ENCODE assay signal across 12 cellular contexts in the genomic region with DNA sequence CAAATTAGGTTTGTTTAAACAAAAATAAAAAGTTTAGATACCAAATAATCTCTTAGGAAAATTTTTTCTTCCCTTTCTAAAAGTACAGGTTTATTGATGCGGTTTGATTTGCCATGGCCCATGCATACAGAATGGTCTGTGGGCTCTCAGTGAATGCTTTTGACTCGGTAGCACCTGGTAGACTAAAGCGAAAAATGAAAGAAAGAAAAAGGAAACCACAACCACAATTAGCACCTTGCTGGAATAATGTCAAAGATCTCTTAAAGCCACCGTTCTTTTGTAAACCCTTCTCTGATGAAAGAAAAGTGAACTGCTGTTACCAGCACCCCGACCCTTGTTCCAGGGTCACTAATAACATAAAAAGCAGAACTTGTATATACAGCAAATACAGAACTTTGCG.
DNase-seq lines count a peak whose midpoint lies in the region; ATAC-seq lines count a peak whose summit lies in the region.
"Had no signal": no experiment of that assay in that cellular context is flagged by ENCODE, and none has a peak within 500 bp of the region (broad histone marks: within the 10 kb centered on the region; RNA-seq: fewer than 3 reads in every experiment).

No MANE protein-coding gene starts in this region.

- H3K4me1 Mint-ChIP-seq in activated T-helper 17 cell treated with anti-CD3 and anti-CD28 coated beads, Interleukin-2, amount 50 U/mL, for 72 hours = no peaks in the 10 kb centered on the region

- no peaks in the 10 kb centered on the region for H3K9me3 Mint-ChIP-seq in activated T-helper 17 cell treated with anti-CD3 and anti-CD28 coated beads, Interleukin-2, amount 50 U/mL, for 72 hours

- peaks cover 13% of the 10 kb centered on the region for H3K27me3 Mint-ChIP-seq in activated T-helper 17 cell treated with anti-CD3 and anti-CD28 coated beads, Interleukin-2, amount 50 U/mL, for 72 hours

- H3K27me3 ChIP-seq in MG63 = no peaks in the 10 kb centered on the region

- H3K36me3 ChIP-seq in MG63 = peaks cover 15% of the 10 kb centered on the region

- H3K36me3 Mint-ChIP-seq in activated T-helper 17 cell treated with anti-CD3 and anti-CD28 coated beads, Interleukin-2, amount 50 U/mL, for 72 hours (ENCODE audit: low read depth) = no peaks in the 10 kb centered on the region

- H3K27ac Mint-ChIP-seq in activated T-helper 17 cell treated with anti-CD3 and anti-CD28 coated beads, Interleukin-2, amount 50 U/mL, for 72 hours = no peak overlapping the region

- no peak overlapping the region for H3K4me3 ChIP-seq in MG63

- H3K4me3 Mint-ChIP-seq in activated T-helper 17 cell treated with anti-CD3 and anti-CD28 coated beads, Interleukin-2, amount 50 U/mL, for 72 hours = no peak overlapping the region

- DNase-seq in T-helper 9 cell (no peak), KG1 (lab: John Stamatoyannopoulos, UW) (no peak), MG63 (no peak), SKM-1 (lab: John Stamatoyannopoulos, UW; ENCODE audit: unreplicated experiment) (no peak)
- DNase-seq: activated CD4-positive, alpha-beta T cell treated with anti-CD3 and anti-CD28 coated beads, Interleukin-2, amount 50 U/mL, for 4 hours; NCI-H187; small intestine had no signal

- ATAC-seq in GM18909 (IDR thresholded peaks at IDR 0.05; ENCODE audit: poor library complexity, unreplicated experiment) (peak; percentile 98), GM21529 (IDR thresholded peaks at IDR 0.05; ENCODE audit: unreplicated experiment) (peak; percentile 99), HG03108 (IDR thresholded peaks at IDR 0.05; ENCODE audit: unreplicated experiment) (peak; percentile 94)
- peak; percentile 29 for ATAC-seq in activated T-helper 17 cell treated with anti-CD3 and anti-CD28 coated beads, Interleukin-2, amount 50 U/mL, for 72 hours (replicated peaks)
- ATAC-seq: Right ventricle myocardium inferior had no signal

- no peaks in the 10 kb centered on the region for H3K9me3 ChIP-seq in MG63

Comparison
In these comparisons a context has a peak if more than half of its experiments do, and no peak if none do; other contexts are left out.
1. ATAC-seq: peak in every context shown above with its lines; median percentile 99 in GM21529; 98 in GM18909; 94 in HG03108; 29 in activated T-helper 17 cell treated with anti-CD3 and anti-CD28 coated beads, Interleukin-2, amount 50 U/mL, for 72 hours.